ENCODE assay signal across 15 cellular contexts in the genomic region with DNA sequence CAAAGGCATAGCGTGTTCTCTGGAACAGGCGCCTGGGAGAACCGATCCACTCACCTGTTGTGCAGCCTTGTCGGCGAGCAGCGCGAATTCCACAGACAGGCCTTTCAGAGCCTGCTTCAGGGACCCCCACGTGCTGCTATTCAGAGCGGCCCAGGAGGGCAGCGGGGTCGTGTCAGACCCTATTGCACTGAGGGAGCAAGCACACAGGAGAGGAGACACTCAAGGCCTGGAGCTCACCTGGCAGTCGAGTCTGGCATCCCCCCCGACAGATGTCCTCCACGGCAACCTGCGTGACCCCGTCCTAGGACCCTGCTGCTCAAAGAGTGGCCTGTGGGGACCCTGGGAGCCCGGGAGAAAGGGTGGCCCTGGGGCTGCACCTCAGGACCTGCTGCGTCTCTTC. TPM values are rescaled to one million over a fixed set of nuclear protein-coding genes. Genes with fewer than 3 reads are reported as not detected.
DNase-seq lines count a peak whose midpoint lies in the region; ATAC-seq and TF ChIP-seq lines count a peak whose summit lies in the region.
"Had no signal": no experiment of that assay in that cellular context is flagged by ENCODE, and none has a peak within 500 bp of the region (broad histone marks: within the 10 kb centered on the region; RNA-seq: fewer than 3 reads in every experiment).

No MANE protein-coding gene starts in this region.

- H3K9ac ChIP-seq in smooth muscle cell (ENCODE audit: low read depth): no peak overlapping the region

- CTCF ChIA-PET in activated B cell treated with CpG ODN at 0.5 μM for 24 hours (lab: Charles Lee): no interaction called here

- H3K27me3 Mint-ChIP-seq in IgD-negative memory B cell: no peaks in the 10 kb centered on the region
- H3K27me3 Mint-ChIP-seq in activated B cell treated with CpG ODN at 0.5 μM for 24 hours: no peaks in the 10 kb centered on the region
- H3K27me3 Mint-ChIP-seq in naive B cell: no peaks in the 10 kb centered on the region
- H3K27me3 Mint-ChIP-seq in stimulated activated memory B cell treated with anti-CD40 and anti-IgM and Interleukin-4, amounts not matched to agents 10 μg/mL and 1 μg/mL and 100 μg/mL, for 72 hours: no peaks in the 10 kb centered on the region
- H3K27me3 Mint-ChIP-seq: CD4-positive, alpha-beta memory T cell had no signal

- H4K20me1 ChIP-seq in smooth muscle cell (ENCODE audit: low read depth): no peaks in the 10 kb centered on the region

- H3K27ac ChIP-seq in smooth muscle cell (ENCODE audit: low read depth): no peak overlapping the region
- H3K27ac ChIP-seq: C4-2B, HL-60 had no signal

- H3K27ac Mint-ChIP-seq in IgD-negative memory B cell (peak overlapping the region; percentile 7 to 84 (median 83)), activated B cell treated with CpG ODN at 0.5 μM for 24 hours (peak overlapping the region; percentile 41), naive B cell (peak overlapping the region; percentile 84 to 100 (median 99))
- H3K27ac Mint-ChIP-seq in stimulated activated memory B cell treated with anti-CD40 and anti-IgM and Interleukin-4, amounts not matched to agents 10 μg/mL and 1 μg/mL and 100 μg/mL, for 72 hours: peak overlapping the region; percentile 96
- H3K27ac Mint-ChIP-seq: CD4-positive, alpha-beta memory T cell; HFFc6 had no signal

- H3K79me2 ChIP-seq in smooth muscle cell (ENCODE audit: low read depth): no peaks in the 10 kb centered on the region

- H3K9me3 Mint-ChIP-seq in IgD-negative memory B cell: peaks cover 0 to 1% (median 0%) of the 10 kb centered on the region in 3 donors
- no peaks in the 10 kb centered on the region for H3K9me3 Mint-ChIP-seq in activated B cell treated with CpG ODN at 0.5 μM for 24 hours
- H3K9me3 Mint-ChIP-seq in naive B cell: no peaks in the 10 kb centered on the region
- H3K9me3 Mint-ChIP-seq in stimulated activated memory B cell treated with anti-CD40 and anti-IgM and Interleukin-4, amounts not matched to agents 10 μg/mL and 1 μg/mL and 100 μg/mL, for 72 hours: no peaks in the 10 kb centered on the region
- H3K9me3 Mint-ChIP-seq: CD4-positive, alpha-beta memory T cell; HFFc6 had no signal

- peaks cover 13% of the 10 kb centered on the region for H3K36me3 Mint-ChIP-seq in IgD-negative memory B cell
- H3K36me3 Mint-ChIP-seq in activated B cell treated with CpG ODN at 0.5 μM for 24 hours (ENCODE audit: low read depth): peaks cover 72% of the 10 kb centered on the region
- peaks cover 5 to 17% of the 10 kb centered on the region in 2 donors for H3K36me3 Mint-ChIP-seq in naive B cell
- H3K36me3 Mint-ChIP-seq in stimulated activated memory B cell treated with anti-CD40 and anti-IgM and Interleukin-4, amounts not matched to agents 10 μg/mL and 1 μg/mL and 100 μg/mL, for 72 hours: peaks cover 75% of the 10 kb centered on the region

- POLR2A ChIA-PET in activated B cell treated with CpG ODN at 0.5 μM for 24 hours (lab: Charles Lee): interaction anchor here (4.8 kb wide), 1 partner anchor 33 kb away, joined by 43 read pairs; no protein-coding TSS in a partner anchor

- DNase-seq in activated B cell treated with CpG ODN at 0.5 μM for 24 hours (no peak), naive B cell (no peak), NCI-H446 (lab: John Stamatoyannopoulos, UW) (no peak), smooth muscle cell (lab: John Stamatoyannopoulos, UW; ENCODE audit: unreplicated experiment) (no peak)
- no peak for DNase-seq in activated naive CD4-positive, alpha-beta T cell treated with anti-CD3 and anti-CD28 coated beads, Interleukin-2, amount 50 U/mL, for 16 hours
- DNase-seq: BE2C; CD4-positive, alpha-beta memory T cell; DMS79; HCEC 1CT; HFFc6 had no signal

- ATAC-seq in activated B cell treated with CpG ODN at 0.5 μM for 24 hours (ENCODE audit: low read depth) (no peak), naive B cell (ENCODE audit: low read depth in 2 of 2) (no peak)
- ATAC-seq in stimulated activated memory B cell treated with anti-CD40 and anti-IgM and Interleukin-4, amounts not matched to agents 10 μg/mL and 1 μg/mL and 100 μg/mL, for 72 hours: no peak
- ATAC-seq: GM12878 had no signal

- H3K4me3 Mint-ChIP-seq in IgD-negative memory B cell (peak overlapping the region in 1 of 4 donors; percentile 17), activated B cell treated with CpG ODN at 0.5 μM for 24 hours (no peak overlapping the region), naive B cell (peak overlapping the region in 1 of 8 donors; percentile 12)
- peak overlapping the region; percentile 21 for H3K4me3 Mint-ChIP-seq in stimulated activated memory B cell treated with anti-CD40 and anti-IgM and Interleukin-4, amounts not matched to agents 10 μg/mL and 1 μg/mL and 100 μg/mL, for 72 hours
- H3K4me3 Mint-ChIP-seq: CD4-positive, alpha-beta memory T cell; HFFc6 had no signal

- H3F3A ChIP-seq in smooth muscle cell (ENCODE audit: low read depth): no peaks in the 10 kb centered on the region

- no peak overlapping the region for H3K4me3 ChIP-seq in smooth muscle cell
- H3K4me3 ChIP-seq: GM12878 had no signal

- WGBS in smooth muscle cell (ENCODE audit: low lambda C conversion rate): 95% methylated on average over 17 of the region's 18 CpGs

- no peaks in the 10 kb centered on the region for H3K4me1 ChIP-seq in smooth muscle cell (ENCODE audit: low read depth)
- H3K4me1 ChIP-seq: BE2C had no signal

- H3K9me3 ChIP-seq in smooth muscle cell (replicated peaks; ENCODE audit: low read depth): no peaks in the 10 kb centered on the region
- H3K9me3 ChIP-seq: BE2C had no signal

- no peak overlapping the region for H2AFZ ChIP-seq in smooth muscle cell (ENCODE audit: low read depth)

- intact Hi-C loops in activated B cell treated with CpG ODN at 0.5 μM for 24 hours (cut with micrococcal nuclease): no loop called here

- H3K4me2 ChIP-seq in smooth muscle cell: no peak overlapping the region

- peaks cover 26 to 32% (median 29%) of the 10 kb centered on the region in 3 donors for H3K4me1 Mint-ChIP-seq in IgD-negative memory B cell
- peaks cover 47% of the 10 kb centered on the region for H3K4me1 Mint-ChIP-seq in activated B cell treated with CpG ODN at 0.5 μM for 24 hours
- H3K4me1 Mint-ChIP-seq in naive B cell: peaks cover 25 to 50% (median 29%) of the 10 kb centered on the region in 3 donors
- H3K4me1 Mint-ChIP-seq in stimulated activated memory B cell treated with anti-CD40 and anti-IgM and Interleukin-4, amounts not matched to agents 10 μg/mL and 1 μg/mL and 100 μg/mL, for 72 hours: peaks cover 55% of the 10 kb centered on the region

- no peaks in the 10 kb centered on the region for H3K36me3 ChIP-seq in smooth muscle cell (ENCODE audit: low read depth)
- H3K36me3 ChIP-seq: BE2C had no signal

- no peak for TF ChIP-seq CTCF in activated B cell treated with CpG ODN at 0.5 μM for 24 hours (IDR thresholded peaks at IDR 0.05)
- no peak for TF ChIP-seq CTCF in smooth muscle cell (IDR thresholded peaks at IDR 0.05; ENCODE audit: borderline replicate concordance, insufficient read depth, poor library complexity, severe bottlenecking)

- no peaks in the 10 kb centered on the region for H3K27me3 ChIP-seq in smooth muscle cell (ENCODE audit: low read depth)
- H3K27me3 ChIP-seq: BE2C had no signal

RNA-seq across cellular contexts. Expression of gene NUDT1, which starts 21.1 kb away (rescaled TPM):
- polyA plus RNA-seq in IgD-negative memory B cell (52.1 TPM), naive B cell (ENCODE audit: low read depth in 6 of 6) (10 to 100 TPM; 50.8 to 78.8 (median 59.4) TPM), smooth muscle cell (46.0 and 51.2 TPM in 2 replicates)
- total RNA-seq in activated B cell treated with CpG ODN at 0.5 μM for 24 hours (38.0 and 42.6 TPM in 2 replicates), smooth muscle cell (17.8 and 20.7 TPM in 2 replicates)

RNA-seq across cellular contexts. Expression of gene MRM2, which starts 21.2 kb away (rescaled TPM):
- polyA plus RNA-seq in IgD-negative memory B cell (67.8 TPM), naive B cell (ENCODE audit: low read depth in 6 of 6) (10 to 100 TPM; 29.2 to 64.2 (median 46.1) TPM), smooth muscle cell (30.8 and 34.8 TPM in 2 replicates)
- total RNA-seq in activated B cell treated with CpG ODN at 0.5 μM for 24 hours (35.3 and 36.5 TPM in 2 replicates), smooth muscle cell (13.0 and 17.1 TPM in 2 replicates)

RNA-seq across cellular contexts. Expression of gene MAD1L1, which starts 30.4 kb away (rescaled TPM):
- polyA plus RNA-seq in IgD-negative memory B cell: 133 TPM
- 54.6 and 65.7 TPM in 2 replicates for total RNA-seq in activated B cell treated with CpG ODN at 0.5 μM for 24 hours
- 100 to 1,000 TPM; 109 to 209 (median 158) TPM for polyA plus RNA-seq in naive B cell (ENCODE audit: low read depth in 6 of 6)
- total RNA-seq in smooth muscle cell: 25.0 and 60.7 TPM in 2 replicates
- polyA plus RNA-seq in smooth muscle cell: 33.4 and 38.4 TPM in 2 replicates

RNA-seq across cellular contexts. Expression of gene SNX8, which starts 51.1 kb away (rescaled TPM):
- polyA plus RNA-seq in IgD-negative memory B cell (61.3 TPM), naive B cell (ENCODE audit: low read depth in 6 of 6) (100 to 1,000 TPM in 3 of 6 donors, 10 to 100 TPM in 3; 74.2 to 107 (median 96.2) TPM), smooth muscle cell (46.9 and 56.4 TPM in 2 replicates)
- total RNA-seq in activated B cell treated with CpG ODN at 0.5 μM for 24 hours (175 and 181 TPM in 2 replicates), smooth muscle cell (12.8 and 49.9 TPM in 2 replicates)

Comparison
In these comparisons a context has a peak if more than half of its experiments do, and no peak if none do; other contexts are left out.
1. H3K27ac Mint-ChIP-seq: peak in every context shown above with its lines; median percentile 99 in naive B cell; 96 in stimulated activated memory B cell treated with anti-CD40 and anti-IgM and Interleukin-4, amounts not matched to agents 10 μg/mL and 1 μg/mL and 100 μg/mL, for 72 hours; 83 in IgD-negative memory B cell; 41 in activated B cell treated with CpG ODN at 0.5 μM for 24 hours.